Comparison of ENCODE assay signal across 18 cellular contexts in genomic region chr3:185052631-185053030, GRCh38.
DNase-seq lines count a peak whose midpoint lies in the region; ATAC-seq and TF ChIP-seq lines count a peak whose summit lies in the region.
"Had no signal": no experiment of that assay in that cellular context is flagged by ENCODE, and none has a peak within 500 bp of the region (broad histone marks: within the 10 kb centered on the region; RNA-seq: fewer than 3 reads in every experiment).

No MANE protein-coding gene starts in this region.

- CTCF ChIA-PET in activated CD8-positive, alpha-beta T cell treated with anti-CD3 and anti-CD28 coated beads, Interleukin-2, amount 10 ng/mL, durations not matched to agents 7 days and 5 days (lab: Charles Lee) = no interaction called here
- CTCF ChIA-PET in activated CD8-positive, alpha-beta T cell treated with anti-CD3 and anti-CD28 coated beads for 36 hours (lab: Charles Lee) = no interaction called here
- CTCF ChIA-PET in PC-3 (lab: Charles Lee) = no interaction called here
- CTCF ChIA-PET in SK-N-SH (lab: Yijun Ruan, JAX) = interaction anchor here (1.0 to 1.4 kb wide), 2 partner anchors 18 to 26 kb away, joined by 3 to 6 read pairs; no protein-coding TSS in a partner anchor

- H3K4me3 ChIP-seq in LNCaP clone FGC (ENCODE audit: low read depth, low read length) (no peak overlapping the region), endodermal cell (ENCODE audit: low read length) (no peak overlapping the region), psoas muscle (no peak overlapping the region), PC-3 (ENCODE audit: low read length) (no peak overlapping the region), SK-N-SH (ENCODE audit: low read depth in 2 of 2, low read length in 1 of 2) (no peak overlapping the region)
- H3K4me3 ChIP-seq: GM12878, HAP-1 had no signal

- no TSS peak for BruUV-seq in PC-3 (replicated peaks; lab: Mats Ljungman, UMichigan)

- no peaks in the 10 kb centered on the region for H3K4me1 Mint-ChIP-seq in activated CD8-positive, alpha-beta T cell treated with anti-CD3 and anti-CD28 coated beads, Interleukin-2, amount 10 ng/mL, durations not matched to agents 7 days and 5 days (ENCODE audit: low read depth)
- H3K4me1 Mint-ChIP-seq in activated CD8-positive, alpha-beta T cell treated with anti-CD3 and anti-CD28 coated beads for 36 hours (ENCODE audit: low read depth) = no peaks in the 10 kb centered on the region
- H3K4me1 Mint-ChIP-seq in endodermal cell = no peaks in the 10 kb centered on the region
- no peaks in the 10 kb centered on the region for H3K4me1 Mint-ChIP-seq in stimulated activated naive B cell treated with anti-CD40 and anti-IgM and Interleukin-4, amounts not matched to agents 10 μg/mL and 1 μg/mL and 100 μg/mL, for 72 hours
- H3K4me1 Mint-ChIP-seq: B cell had no signal

- H3K9me2 ChIP-seq in PC-3 (replicated peaks; ENCODE audit: low read length) (no peaks in the 10 kb centered on the region), SK-N-SH (no peaks in the 10 kb centered on the region)

- H3K36me3 ChIP-seq in endodermal cell (ENCODE audit: control insufficient read depth, insufficient read depth, low read length) = peaks cover 48% of the 10 kb centered on the region
- H3K36me3 ChIP-seq in psoas muscle (ENCODE audit: insufficient read depth in 1 of 2, low read depth in 1 of 2) = peaks cover 9 to 81% of the 10 kb centered on the region in 2 donors
- H3K36me3 ChIP-seq in PC-3 (ENCODE audit: low read depth, low read length) = peaks cover 12% of the 10 kb centered on the region
- H3K36me3 ChIP-seq in SK-N-SH (replicated peaks in 1 of 2; ENCODE audit: control insufficient read depth in 1 of 2, insufficient read depth in 2 of 2, low read length in 1 of 2) = peaks cover 17 to 26% of the 10 kb centered on the region in 2 experiments

- no peaks in the 10 kb centered on the region for H3K27me3 Mint-ChIP-seq in activated CD8-positive, alpha-beta T cell treated with anti-CD3 and anti-CD28 coated beads, Interleukin-2, amount 10 ng/mL, durations not matched to agents 7 days and 5 days (ENCODE audit: low read depth)
- H3K27me3 Mint-ChIP-seq in activated CD8-positive, alpha-beta T cell treated with anti-CD3 and anti-CD28 coated beads for 36 hours = no peaks in the 10 kb centered on the region
- no peaks in the 10 kb centered on the region for H3K27me3 Mint-ChIP-seq in endodermal cell (ENCODE audit: insufficient read depth)
- H3K27me3 Mint-ChIP-seq in stimulated activated naive B cell treated with anti-CD40 and anti-IgM and Interleukin-4, amounts not matched to agents 10 μg/mL and 1 μg/mL and 100 μg/mL, for 72 hours = no peaks in the 10 kb centered on the region
- H3K27me3 Mint-ChIP-seq: B cell; CD4-positive, alpha-beta T cell; IgD-negative memory B cell had no signal

- TF ChIP-seq EP300 in SK-N-SH (IDR thresholded peaks at IDR 0.05; ENCODE audit: borderline replicate concordance in 1 of 2, low read depth in 1 of 2, low read length in 1 of 2) = no peak

- H3K27me3 ChIP-seq in endodermal cell (ENCODE audit: control insufficient read depth, insufficient read depth, low read length, poor library complexity, severe bottlenecking) = no peaks in the 10 kb centered on the region
- H3K27me3 ChIP-seq in psoas muscle (ENCODE audit: insufficient read depth in 3 of 3, low read length in 2 of 3) = no peaks in the 10 kb centered on the region
- H3K27me3 ChIP-seq in PC-3 (ENCODE audit: low read length) = no peaks in the 10 kb centered on the region
- H3K27me3 ChIP-seq in SK-N-SH (ENCODE audit: insufficient read depth) = no peaks in the 10 kb centered on the region

- no peaks in the 10 kb centered on the region for H3F3A ChIP-seq in PC-3 (ENCODE audit: low read length, unreplicated experiment)
- no peaks in the 10 kb centered on the region for H3F3A ChIP-seq in SK-N-SH (replicated peaks; ENCODE audit: insufficient read depth)

- no peak for DNase-seq in activated CD8-positive, alpha-beta T cell treated with anti-CD3 and anti-CD28 coated beads, Interleukin-2, amount 10 ng/mL, durations not matched to agents 7 days and 5 days
- DNase-seq in activated CD8-positive, alpha-beta T cell treated with anti-CD3 and anti-CD28 coated beads for 36 hours = no peak
- DNase-seq in LNCaP clone FGC (ENCODE audit: low read depth) = no peak
- no peak for DNase-seq in endodermal cell
- DNase-seq in stimulated activated naive B cell treated with anti-CD40 and anti-IgM and Interleukin-4, amounts not matched to agents 10 μg/mL and 1 μg/mL and 100 μg/mL, for 72 hours = no peak
- DNase-seq in psoas muscle = no peak
- DNase-seq in PC-3 = no peak
- no peak for DNase-seq in SK-N-SH
- DNase-seq: C1 segment of cervical spinal cord; Calu3; CD4-positive, alpha-beta T cell; DMS 273 treated with DMSO at 0.1 percent for 48 hours; KG1 had no signal

- TF ChIP-seq CTCF in activated CD8-positive, alpha-beta T cell treated with anti-CD3 and anti-CD28 coated beads for 36 hours (IDR thresholded peaks at IDR 0.05) = no peak
- 0 out of 2 replicates have a peak, but pooled peaks have one; percentile 9 for TF ChIP-seq CTCF in LNCaP clone FGC (IDR thresholded peaks at IDR 0.05; ENCODE audit: control insufficient read depth, extremely low read depth, insufficient read depth)
- TF ChIP-seq CTCF in endodermal cell (conservative IDR thresholded peaks at IDR 0.05) = peak; percentile 50
- no peak for TF ChIP-seq CTCF in psoas muscle (IDR thresholded peaks at IDR 0.05)
- TF ChIP-seq CTCF in PC-3 (conservative IDR thresholded peaks at IDR 0.05; ENCODE audit: low read depth, low read length) = no peak
- TF ChIP-seq CTCF in SK-N-SH (IDR thresholded peaks at IDR 0.05) = no peak

- intact Hi-C loops in activated CD8-positive, alpha-beta T cell treated with anti-CD3 and anti-CD28 coated beads for 36 hours (cut with micrococcal nuclease) = no loop called here
- intact Hi-C loops in psoas muscle (cut with DNase I) (no loop called here), PC-3 (cut with micrococcal nuclease) (no loop called here)

- peaks cover 7% of the 10 kb centered on the region for H3K9me3 Mint-ChIP-seq in activated CD8-positive, alpha-beta T cell treated with anti-CD3 and anti-CD28 coated beads, Interleukin-2, amount 10 ng/mL, durations not matched to agents 7 days and 5 days (ENCODE audit: insufficient read depth)
- peaks cover 34% of the 10 kb centered on the region for H3K9me3 Mint-ChIP-seq in activated CD8-positive, alpha-beta T cell treated with anti-CD3 and anti-CD28 coated beads for 36 hours
- peaks cover 18% of the 10 kb centered on the region for H3K9me3 Mint-ChIP-seq in endodermal cell
- H3K9me3 Mint-ChIP-seq in stimulated activated naive B cell treated with anti-CD40 and anti-IgM and Interleukin-4, amounts not matched to agents 10 μg/mL and 1 μg/mL and 100 μg/mL, for 72 hours = peaks cover 18 to 28% of the 10 kb centered on the region in 2 donors

- H3K4me1 ChIP-seq in endodermal cell (ENCODE audit: control insufficient read depth, insufficient read depth, low read length) = no peaks in the 10 kb centered on the region
- H3K4me1 ChIP-seq in psoas muscle = no peaks in the 10 kb centered on the region
- no peaks in the 10 kb centered on the region for H3K4me1 ChIP-seq in PC-3 (ENCODE audit: insufficient read depth, low read length)
- no peaks in the 10 kb centered on the region for H3K4me1 ChIP-seq in SK-N-SH (ENCODE audit: control insufficient read depth in 1 of 2, insufficient read depth in 2 of 2, low read depth in 1 of 2, low read length in 1 of 2)
- H3K4me1 ChIP-seq: HAP-1 had no signal

- no peaks in the 10 kb centered on the region for H4K20me1 ChIP-seq in PC-3 (ENCODE audit: low read length)
- H4K20me1 ChIP-seq in SK-N-SH (ENCODE audit: insufficient read depth) = no peaks in the 10 kb centered on the region

- ATAC-seq in activated CD8-positive, alpha-beta T cell treated with anti-CD3 and anti-CD28 coated beads, Interleukin-2, amount 10 ng/mL, durations not matched to agents 7 days and 5 days = no peak
- ATAC-seq in activated CD8-positive, alpha-beta T cell treated with anti-CD3 and anti-CD28 coated beads for 36 hours = no peak
- ATAC-seq in stimulated activated naive B cell treated with anti-CD40 and anti-IgM and Interleukin-4, amounts not matched to agents 10 μg/mL and 1 μg/mL and 100 μg/mL, for 72 hours (replicated peaks) = no peak
- ATAC-seq in psoas muscle (no peak), PC-3 (no peak)
- ATAC-seq: GM12878 had no signal

- H3K9me3 ChIP-seq in endodermal cell (ENCODE audit: control insufficient read depth, low read length) (peaks cover 21% of the 10 kb centered on the region), psoas muscle (peaks cover 12% of the 10 kb centered on the region), PC-3 (ENCODE audit: low read length) (no peaks in the 10 kb centered on the region), SK-N-SH (no peaks in the 10 kb centered on the region)
- H3K9me3 ChIP-seq: HAP-1 had no signal

- 84 to 93% methylated on average over 4 to 6 of the region's 6 CpGs for WGBS in endodermal cell (ENCODE audit: insufficient coverage in 1 of 2, insufficient read length in 1 of 2), 2 experiments
- WGBS in psoas muscle, 3 donors = 79 to 91% (median 80%) methylated on average over 6 of the region's 6 CpGs
- WGBS in SK-N-SH (ENCODE audit: low lambda C conversion rate) = 93% methylated on average over 4 of the region's 6 CpGs

- no peak overlapping the region for H3K9ac ChIP-seq in endodermal cell (ENCODE audit: extremely low read depth, low read length, poor library complexity, severe bottlenecking)
- no peak overlapping the region for H3K9ac ChIP-seq in PC-3 (ENCODE audit: low read length)
- H3K9ac ChIP-seq in SK-N-SH = no peak overlapping the region

- no peak for TF ChIP-seq RAD21 in SK-N-SH (IDR thresholded peaks at IDR 0.05; ENCODE audit: low read length)

- no peak overlapping the region for H3K4me3 Mint-ChIP-seq in activated CD8-positive, alpha-beta T cell treated with anti-CD3 and anti-CD28 coated beads, Interleukin-2, amount 10 ng/mL, durations not matched to agents 7 days and 5 days
- H3K4me3 Mint-ChIP-seq in activated CD8-positive, alpha-beta T cell treated with anti-CD3 and anti-CD28 coated beads for 36 hours = no peak overlapping the region
- no peak overlapping the region for H3K4me3 Mint-ChIP-seq in endodermal cell
- H3K4me3 Mint-ChIP-seq in stimulated activated naive B cell treated with anti-CD40 and anti-IgM and Interleukin-4, amounts not matched to agents 10 μg/mL and 1 μg/mL and 100 μg/mL, for 72 hours = no peak overlapping the region
- H3K4me3 Mint-ChIP-seq: B cell; CD4-positive, alpha-beta T cell; IgD-negative memory B cell had no signal

- peaks cover 64% of the 10 kb centered on the region for H3K36me3 Mint-ChIP-seq in activated CD8-positive, alpha-beta T cell treated with anti-CD3 and anti-CD28 coated beads, Interleukin-2, amount 10 ng/mL, durations not matched to agents 7 days and 5 days (ENCODE audit: low read depth)
- peaks cover 79% of the 10 kb centered on the region for H3K36me3 Mint-ChIP-seq in activated CD8-positive, alpha-beta T cell treated with anti-CD3 and anti-CD28 coated beads for 36 hours (ENCODE audit: low read depth)
- H3K36me3 Mint-ChIP-seq in endodermal cell (ENCODE audit: low read depth) = peaks cover 71% of the 10 kb centered on the region
- H3K36me3 Mint-ChIP-seq in stimulated activated naive B cell treated with anti-CD40 and anti-IgM and Interleukin-4, amounts not matched to agents 10 μg/mL and 1 μg/mL and 100 μg/mL, for 72 hours = peaks cover 85 to 95% of the 10 kb centered on the region in 2 donors

- H3K4me2 ChIP-seq in PC-3 (ENCODE audit: low read length) (no peak overlapping the region), SK-N-SH (no peak overlapping the region)

- POLR2A ChIA-PET in activated CD8-positive, alpha-beta T cell treated with anti-CD3 and anti-CD28 coated beads, Interleukin-2, amount 10 ng/mL, durations not matched to agents 7 days and 5 days (lab: Charles Lee) = no interaction called here
- POLR2A ChIA-PET in activated CD8-positive, alpha-beta T cell treated with anti-CD3 and anti-CD28 coated beads for 36 hours (lab: Charles Lee) = no interaction called here
- POLR2A ChIA-PET in PC-3 (lab: Charles Lee; ENCODE audit: unreplicated experiment) (no interaction called here), SK-N-SH (lab: Yijun Ruan, JAX) (no interaction called here)

- H3K27ac Mint-ChIP-seq in activated CD8-positive, alpha-beta T cell treated with anti-CD3 and anti-CD28 coated beads, Interleukin-2, amount 10 ng/mL, durations not matched to agents 7 days and 5 days = peak overlapping the region; percentile 6
- H3K27ac Mint-ChIP-seq in activated CD8-positive, alpha-beta T cell treated with anti-CD3 and anti-CD28 coated beads for 36 hours = no peak overlapping the region
- H3K27ac Mint-ChIP-seq in endodermal cell = no peak overlapping the region
- peak overlapping the region; percentile 14 for H3K27ac Mint-ChIP-seq in stimulated activated naive B cell treated with anti-CD40 and anti-IgM and Interleukin-4, amounts not matched to agents 10 μg/mL and 1 μg/mL and 100 μg/mL, for 72 hours
- H3K27ac Mint-ChIP-seq: B cell; CD4-positive, alpha-beta T cell; IgD-negative memory B cell had no signal

- no peak overlapping the region for H2AFZ ChIP-seq in PC-3 (ENCODE audit: low read length)
- H2AFZ ChIP-seq in SK-N-SH (ENCODE audit: low read depth) = no peak overlapping the region

- H3K27ac ChIP-seq in endodermal cell (ENCODE audit: low read depth, low read length) (no peak overlapping the region), psoas muscle (no peak overlapping the region), PC-3 (ENCODE audit: low read length) (no peak overlapping the region), SK-N-SH (ENCODE audit: low read depth in 2 of 2, low read length in 1 of 2) (no peak overlapping the region)
- H3K27ac ChIP-seq: 22Rv1 had no signal

- H3K79me2 ChIP-seq in PC-3 (ENCODE audit: low read length) (no peaks in the 10 kb centered on the region), SK-N-SH (ENCODE audit: insufficient read depth) (no peaks in the 10 kb centered on the region)

Comparison
In these comparisons a context has a peak if more than half of its experiments do, and no peak if none do; other contexts are left out.
1. H3K27ac Mint-ChIP-seq: peak in activated CD8-positive, alpha-beta T cell treated with anti-CD3 and anti-CD28 coated beads, Interleukin-2, amount 10 ng/mL, durations not matched to agents 7 days and 5 days (single experiment) and stimulated activated naive B cell treated with anti-CD40 and anti-IgM and Interleukin-4, amounts not matched to agents 10 μg/mL and 1 μg/mL and 100 μg/mL, for 72 hours (single experiment); none in activated CD8-positive, alpha-beta T cell treated with anti-CD3 and anti-CD28 coated beads for 36 hours (single experiment) and endodermal cell (single experiment).
2. CTCF ChIP-seq: peak in LNCaP clone FGC (single experiment) and endodermal cell (single experiment); none in activated CD8-positive, alpha-beta T cell treated with anti-CD3 and anti-CD28 coated beads for 36 hours (single experiment), psoas muscle (single experiment), PC-3 (single experiment) and SK-N-SH (single experiment).